Comparison of ENCODE assay signal across 8 cellular contexts in genomic region chr19:58096884-58097283, GRCh38. TPM values are rescaled to one million over a fixed set of nuclear protein-coding genes. Genes with fewer than 3 reads are reported as not detected.
DNase-seq lines count a peak whose midpoint lies in the region; ATAC-seq, FAIRE-seq and TF ChIP-seq lines count a peak whose summit lies in the region.

No MANE protein-coding gene starts in this region.

- H3K79me2 ChIP-seq in astrocyte (ENCODE audit: insufficient read depth, low read length): peaks cover 7% of the 10 kb centered on the region

- H3K27ac ChIP-seq in astrocyte (ENCODE audit: low read depth, low read length): no peak overlapping the region
- no peak overlapping the region for H3K27ac ChIP-seq in subcutaneous abdominal adipose tissue (ENCODE audit: low read depth, low read length)

- H3K27me3 ChIP-seq in astrocyte (ENCODE audit: insufficient read depth, low read length): no peaks in the 10 kb centered on the region
- no peaks in the 10 kb centered on the region for H3K27me3 ChIP-seq in subcutaneous abdominal adipose tissue (ENCODE audit: control insufficient read depth in 5 of 5, insufficient read depth in 4 of 5, low read length in 5 of 5)

- peak overlapping the region; percentile 68 to 84 for H3K4me3 Mint-ChIP-seq in activated T-cell treated with anti-CD3 and anti-CD28 coated beads, Interleukin-2, amount 50 U/mL, for 72 hours
- peak overlapping the region; percentile 84 for H3K4me3 Mint-ChIP-seq in astrocyte (ENCODE audit: unreplicated experiment)
- H3K4me3 Mint-ChIP-seq in mesothelial cell of epicardium: peak overlapping the region; percentile 65

- ATAC-seq in activated T-cell treated with anti-CD3 and anti-CD28 coated beads, Interleukin-2, amount 50 U/mL, for 72 hours (replicated peaks in 1 of 2): no peak

- peak overlapping the region; percentile 92 for H3K4me2 ChIP-seq in astrocyte (ENCODE audit: low read length)

- no peaks in the 10 kb centered on the region for H3K27me3 Mint-ChIP-seq in activated T-cell treated with anti-CD3 and anti-CD28 coated beads, Interleukin-2, amount 50 U/mL, for 72 hours (ENCODE audit: low read depth)
- H3K27me3 Mint-ChIP-seq in astrocyte (ENCODE audit: low read depth, unreplicated experiment) (no peaks in the 10 kb centered on the region), mesothelial cell of epicardium (ENCODE audit: low read depth) (no peaks in the 10 kb centered on the region)

- H2AFZ ChIP-seq in astrocyte (ENCODE audit: low read depth, low read length): no peak overlapping the region

- no peak for DNase-seq in activated T-cell treated with anti-CD3 and anti-CD28 coated beads, Interleukin-2, amount 50 U/mL, for 72 hours
- DNase-seq in activated T-cell treated with anti-CD3 and anti-CD28 coated beads for 4 hours: no peak
- DNase-seq in astrocyte (ENCODE audit: low read depth): no peak
- DNase-seq in mesothelial cell of epicardium (ENCODE audit: low spot score in 2 of 2, unreplicated experiment in 2 of 2): no peak
- no peak for DNase-seq in SIG-M5 treated with dmso at 0.1 percent for 504 hours (lab: John Stamatoyannopoulos, UW; ENCODE audit: unreplicated experiment)
- no peak for DNase-seq in NCI-H1436 treated with DMSO at 0.1 percent for 48 hours (lab: John Stamatoyannopoulos, UW)
- DNase-seq in retina: no peak

- H3K4me1 ChIP-seq in astrocyte (ENCODE audit: insufficient read depth, low read length) (peaks cover 7% of the 10 kb centered on the region), subcutaneous abdominal adipose tissue (ENCODE audit: control insufficient read depth in 5 of 5, insufficient read depth in 5 of 5, low read length in 5 of 5) (peaks cover 5 to 17% (median 15%) of the 10 kb centered on the region in 5 donors)

- no peak for TF ChIP-seq CTCF in astrocyte (IDR thresholded peaks at IDR 0.05; ENCODE audit: insufficient read depth, low read depth, low read length)
- TF ChIP-seq CTCF in mesothelial cell of epicardium (IDR thresholded peaks at IDR 0.05; ENCODE audit: unreplicated experiment): no peak

- peaks cover 16% of the 10 kb centered on the region for H3K4me1 Mint-ChIP-seq in activated T-cell treated with anti-CD3 and anti-CD28 coated beads, Interleukin-2, amount 50 U/mL, for 72 hours (ENCODE audit: low read depth)
- no peaks in the 10 kb centered on the region for H3K4me1 Mint-ChIP-seq in astrocyte (ENCODE audit: low read depth, unreplicated experiment)
- peaks cover 10% of the 10 kb centered on the region for H3K4me1 Mint-ChIP-seq in mesothelial cell of epicardium

- peaks cover 22 to 38% of the 10 kb centered on the region in 2 donors for H3K36me3 Mint-ChIP-seq in activated T-cell treated with anti-CD3 and anti-CD28 coated beads, Interleukin-2, amount 50 U/mL, for 72 hours (ENCODE audit: insufficient read depth in 2 of 2)
- H3K36me3 Mint-ChIP-seq in astrocyte (ENCODE audit: low read depth, unreplicated experiment): peaks cover 23% of the 10 kb centered on the region
- H3K36me3 Mint-ChIP-seq in mesothelial cell of epicardium: peaks cover 28% of the 10 kb centered on the region

- H4K20me1 ChIP-seq in astrocyte (ENCODE audit: insufficient read depth, low read length): no peaks in the 10 kb centered on the region

- no peaks in the 10 kb centered on the region for H3K36me3 ChIP-seq in astrocyte (ENCODE audit: insufficient read depth, low read length)
- H3K36me3 ChIP-seq in subcutaneous abdominal adipose tissue (ENCODE audit: control insufficient read depth in 5 of 5, insufficient read depth in 5 of 5, low read length in 5 of 5): peaks cover 0 to under 1% (median 0%) of the 10 kb centered on the region in 5 donors

- FAIRE-seq in astrocyte (lab: Jason Lieb, UNC): no peak

- peak overlapping the region; percentile 50 for H3K27ac Mint-ChIP-seq in activated T-cell treated with anti-CD3 and anti-CD28 coated beads, Interleukin-2, amount 50 U/mL, for 72 hours
- H3K27ac Mint-ChIP-seq in astrocyte (ENCODE audit: unreplicated experiment) (peak overlapping the region; percentile 0), mesothelial cell of epicardium (peak overlapping the region; percentile 83)

- peaks cover 33% of the 10 kb centered on the region for H3K9me3 ChIP-seq in astrocyte (ENCODE audit: insufficient read depth, low read depth, low read length)
- H3K9me3 ChIP-seq in subcutaneous abdominal adipose tissue (ENCODE audit: control insufficient read depth in 5 of 5, low read length in 5 of 5): peaks cover 0 to 53% (median 32%) of the 10 kb centered on the region in 5 donors

- no peak overlapping the region for H3K4me3 ChIP-seq in astrocyte (ENCODE audit: insufficient read depth, low read depth, low read length)
- peak overlapping the region; percentile 62 to 94 (median 86) for H3K4me3 ChIP-seq in subcutaneous abdominal adipose tissue (ENCODE audit: low read depth in 1 of 5, low read length in 5 of 5)

- H3K9ac ChIP-seq in astrocyte (ENCODE audit: low read length) (no peak overlapping the region), subcutaneous abdominal adipose tissue (ENCODE audit: low read length in 5 of 5) (peak overlapping the region in 3 of 5 donors; percentile 29 to 56 (median 47))

- H3K9me3 Mint-ChIP-seq in activated T-cell treated with anti-CD3 and anti-CD28 coated beads, Interleukin-2, amount 50 U/mL, for 72 hours: peaks cover 10 to 19% of the 10 kb centered on the region in 2 donors
- H3K9me3 Mint-ChIP-seq in astrocyte (ENCODE audit: unreplicated experiment) (peaks cover 45% of the 10 kb centered on the region), mesothelial cell of epicardium (peaks cover 25% of the 10 kb centered on the region)

RNA-seq across cellular contexts. Expression of gene ZSCAN18, which starts 1.1 kb away (rescaled TPM):
- total RNA-seq in activated T-cell treated with anti-CD3 and anti-CD28 coated beads, Interleukin-2, amount 50 U/mL, for 72 hours: 10 to 100 TPM; 34.0 to 51.3 TPM
- 28.6 and 31.8 TPM in 2 replicates for total RNA-seq in astrocyte
- total RNA-seq in mesothelial cell of epicardium: 85.9 to 91.9 TPM (median 91.0 TPM) in 3 replicates

RNA-seq across cellular contexts. Expression of gene ZNF135, which starts 37.8 kb away (rescaled TPM):
- 1 to 10 TPM; 1.7 to 1.9 TPM for total RNA-seq in activated T-cell treated with anti-CD3 and anti-CD28 coated beads, Interleukin-2, amount 50 U/mL, for 72 hours
- total RNA-seq in astrocyte (1.5 and 1.7 TPM in 2 replicates), mesothelial cell of epicardium (11.6 to 12.5 TPM (median 12.3 TPM) in 3 replicates)

RNA-seq across cellular contexts. Expression of gene ZNF329, which starts 53.7 kb away (rescaled TPM):
- 1 to 10 TPM; 8.0 to 9.8 TPM for total RNA-seq in activated T-cell treated with anti-CD3 and anti-CD28 coated beads, Interleukin-2, amount 50 U/mL, for 72 hours
- 10.8 and 11.1 TPM in 2 replicates for total RNA-seq in astrocyte
- 13.6 to 15.0 TPM (median 14.6 TPM) in 3 replicates for total RNA-seq in mesothelial cell of epicardium

Comparison
In these comparisons a context has a peak if more than half of its experiments do, and no peak if none do; other contexts are left out.
1. H3K27ac Mint-ChIP-seq: peak in every context shown above with its lines; median percentile 83 in mesothelial cell of epicardium; 50 in activated T-cell treated with anti-CD3 and anti-CD28 coated beads, Interleukin-2, amount 50 U/mL, for 72 hours; 0 in astrocyte.